In genomic region chr17:31487648-31488263, GRCh38 we compare ENCODE assay signal across 8 cellular contexts.
DNase-seq lines count a peak whose midpoint lies in the region; ATAC-seq and TF ChIP-seq lines count a peak whose summit lies in the region.

No MANE protein-coding gene starts in this region.

- H3K27ac Mint-ChIP-seq in natural killer cell, result peak overlapping the region; percentile 89 to 97
- H3K27ac Mint-ChIP-seq in stimulated activated memory B cell treated with anti-CD40 and anti-IgM and Interleukin-4, amounts not matched to agents 10 μg/mL and 1 μg/mL and 100 μg/mL, for 72 hours, result peak overlapping the region; percentile 90

- intact Hi-C loops in esophagus muscularis mucosa (cut with DNase I), result no loop called here
- intact Hi-C loops in natural killer cell (cut with micrococcal nuclease), result loop anchor here (1.0 to 5.0 kb wide), 3 partner anchors 22 to 51 kb away; no protein-coding TSS in a partner anchor

- no peaks in the 10 kb centered on the region for H4K20me1 ChIP-seq in OCI-LY1 (ENCODE audit: insufficient read depth, low read length)

- H3K79me2 ChIP-seq in OCI-LY1 (ENCODE audit: insufficient read depth, low read length), result no peaks in the 10 kb centered on the region

- DNase-seq in COR-L47 (lab: John Stamatoyannopoulos, UW) (peak; percentile 91), HuH-7 (ENCODE audit: low spot score) (peak; percentile 94), esophagus muscularis mucosa (ENCODE audit: extremely low spot score) (peak; percentile 92), natural killer cell (peak; percentile 92)
- DNase-seq in activated T-cell treated with anti-CD3 and anti-CD28 coated beads, Interleukin-2, amount 50 U/mL, for 4 hours, result peak; percentile 96

- H3K4me1 Mint-ChIP-seq in activated T-cell treated with anti-CD3 and anti-CD28 coated beads, Interleukin-2, amount 50 U/mL, for 4 hours (ENCODE audit: low read depth), result peaks cover 51% of the 10 kb centered on the region
- peaks cover 46 to 51% of the 10 kb centered on the region in 2 donors for H3K4me1 Mint-ChIP-seq in natural killer cell
- H3K4me1 Mint-ChIP-seq in stimulated activated memory B cell treated with anti-CD40 and anti-IgM and Interleukin-4, amounts not matched to agents 10 μg/mL and 1 μg/mL and 100 μg/mL, for 72 hours, result peaks cover 55% of the 10 kb centered on the region

- no peaks in the 10 kb centered on the region for H3K36me3 ChIP-seq in OCI-LY1 (ENCODE audit: insufficient read depth, low read length)
- no peaks in the 10 kb centered on the region for H3K36me3 ChIP-seq in esophagus muscularis mucosa

- TF ChIP-seq EP300 in esophagus muscularis mucosa (IDR thresholded peaks at IDR 0.05), result no peak

- no peaks in the 10 kb centered on the region for H3K36me3 Mint-ChIP-seq in activated T-cell treated with anti-CD3 and anti-CD28 coated beads, Interleukin-2, amount 50 U/mL, for 4 hours (ENCODE audit: insufficient read depth)
- no peaks in the 10 kb centered on the region for H3K36me3 Mint-ChIP-seq in natural killer cell
- no peaks in the 10 kb centered on the region for H3K36me3 Mint-ChIP-seq in stimulated activated memory B cell treated with anti-CD40 and anti-IgM and Interleukin-4, amounts not matched to agents 10 μg/mL and 1 μg/mL and 100 μg/mL, for 72 hours

- H3F3A ChIP-seq in OCI-LY1 (ENCODE audit: insufficient read depth, low read length), result no peaks in the 10 kb centered on the region

- no peak overlapping the region for H2AFZ ChIP-seq in OCI-LY1 (ENCODE audit: low read length)

- H3K9me3 ChIP-seq in OCI-LY1 (ENCODE audit: low read length), result no peaks in the 10 kb centered on the region
- no peaks in the 10 kb centered on the region for H3K9me3 ChIP-seq in esophagus muscularis mucosa

- 3% methylated on average over 7 of the region's 83 CpGs for WGBS in esophagus muscularis mucosa

- no peaks in the 10 kb centered on the region for H3K9me2 ChIP-seq in OCI-LY1 (ENCODE audit: low read depth, low read length)

- no peaks in the 10 kb centered on the region for H3K27me3 ChIP-seq in OCI-LY1 (ENCODE audit: insufficient read depth, low read length)
- peaks cover 0 to 50% (median 5%) of the 10 kb centered on the region in 4 donors for H3K27me3 ChIP-seq in esophagus muscularis mucosa

- H3K4me3 Mint-ChIP-seq in activated T-cell treated with anti-CD3 and anti-CD28 coated beads, Interleukin-2, amount 50 U/mL, for 4 hours, result peak overlapping the region; percentile 78
- peak overlapping the region; percentile 91 for H3K4me3 Mint-ChIP-seq in natural killer cell
- H3K4me3 Mint-ChIP-seq in stimulated activated memory B cell treated with anti-CD40 and anti-IgM and Interleukin-4, amounts not matched to agents 10 μg/mL and 1 μg/mL and 100 μg/mL, for 72 hours, result peak overlapping the region; percentile 97

- ATAC-seq in GM21447 (IDR thresholded peaks at IDR 0.05; ENCODE audit: unreplicated experiment) (peak; percentile 36), natural killer cell (peak; percentile 88 to 96 (median 89))
- peak; percentile 89 to 91 for ATAC-seq in activated T-cell treated with anti-CD3 and anti-CD28 coated beads, Interleukin-2, amount 50 U/mL, for 4 hours
- peak; percentile 92 for ATAC-seq in stimulated activated memory B cell treated with anti-CD40 and anti-IgM and Interleukin-4, amounts not matched to agents 10 μg/mL and 1 μg/mL and 100 μg/mL, for 72 hours

- H3K4me1 ChIP-seq in OCI-LY1 (ENCODE audit: insufficient read depth, low read length, severe bottlenecking) (peaks cover 54% of the 10 kb centered on the region), esophagus muscularis mucosa (peaks cover 21 to 26% (median 23%) of the 10 kb centered on the region in 4 donors)

- H3K4me3 ChIP-seq in OCI-LY1 (ENCODE audit: low read depth, low read length, poor library complexity, severe bottlenecking) (peak overlapping the region; percentile 80), esophagus muscularis mucosa (peak overlapping the region; percentile 57 to 71 (median 64))

- H3K4me2 ChIP-seq in OCI-LY1 (ENCODE audit: low read length), result peak overlapping the region; percentile 87

- no peak for TF ChIP-seq POLR2A in esophagus muscularis mucosa (IDR thresholded peaks at IDR 0.05; ENCODE audit: low read depth)

- TF ChIP-seq CTCF in OCI-LY1 (IDR thresholded peaks at IDR 0.05; ENCODE audit: low read length) (peak; percentile 11; the same call in 1 of the 2 replicates), esophagus muscularis mucosa (IDR thresholded peaks at IDR 0.05) (no peak), natural killer cell (IDR thresholded peaks at IDR 0.05) (no peak)

- H3K9me3 Mint-ChIP-seq in activated T-cell treated with anti-CD3 and anti-CD28 coated beads, Interleukin-2, amount 50 U/mL, for 4 hours, result no peaks in the 10 kb centered on the region
- H3K9me3 Mint-ChIP-seq in natural killer cell, result no peaks in the 10 kb centered on the region
- no peaks in the 10 kb centered on the region for H3K9me3 Mint-ChIP-seq in stimulated activated memory B cell treated with anti-CD40 and anti-IgM and Interleukin-4, amounts not matched to agents 10 μg/mL and 1 μg/mL and 100 μg/mL, for 72 hours

- no peak overlapping the region for H3K27ac ChIP-seq in OCI-LY1 (ENCODE audit: low read depth, low read length, poor library complexity, severe bottlenecking)
- peak overlapping the region in 1 of 4 donors; percentile 22 for H3K27ac ChIP-seq in esophagus muscularis mucosa (replicated peaks in 1 of 4)

- peak overlapping the region; percentile 67 for H3K9ac ChIP-seq in OCI-LY1 (ENCODE audit: low read length)

- no peaks in the 10 kb centered on the region for H3K27me3 Mint-ChIP-seq in activated T-cell treated with anti-CD3 and anti-CD28 coated beads, Interleukin-2, amount 50 U/mL, for 4 hours (ENCODE audit: low read depth)
- H3K27me3 Mint-ChIP-seq in natural killer cell (ENCODE audit: low read depth in 2 of 2), result no peaks in the 10 kb centered on the region
- no peaks in the 10 kb centered on the region for H3K27me3 Mint-ChIP-seq in stimulated activated memory B cell treated with anti-CD40 and anti-IgM and Interleukin-4, amounts not matched to agents 10 μg/mL and 1 μg/mL and 100 μg/mL, for 72 hours

Comparison
In these comparisons a context has a peak if more than half of its experiments do, and no peak if none do; other contexts are left out.
1. ATAC-seq: peak in every context shown above with its lines; median percentile 92 in stimulated activated memory B cell treated with anti-CD40 and anti-IgM and Interleukin-4, amounts not matched to agents 10 μg/mL and 1 μg/mL and 100 μg/mL, for 72 hours; 90 in activated T-cell treated with anti-CD3 and anti-CD28 coated beads, Interleukin-2, amount 50 U/mL, for 4 hours; 89 in natural killer cell; 36 in GM21447.